Comparison of ENCODE assay signal across 8 cellular contexts in the genomic region with DNA sequence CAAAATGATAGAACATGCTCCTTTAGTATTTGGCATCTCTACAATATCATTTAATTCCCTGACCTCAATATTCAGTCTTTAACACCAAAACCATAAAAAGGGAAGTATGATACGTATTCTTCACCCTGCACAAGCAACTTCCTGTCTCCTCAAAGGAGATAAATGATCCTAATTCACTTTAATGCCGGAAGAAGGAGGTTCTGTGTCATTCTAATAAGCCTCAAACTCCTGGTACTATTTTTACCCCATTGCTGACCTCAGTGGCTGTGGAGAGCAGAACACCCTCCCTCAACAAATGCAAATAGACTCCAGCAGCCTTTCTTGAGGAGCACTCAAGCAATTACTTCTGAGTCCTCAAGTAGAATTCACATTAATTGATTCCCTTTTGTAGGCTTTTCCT.
DNase-seq lines count a peak whose midpoint lies in the region; ATAC-seq and TF ChIP-seq lines count a peak whose summit lies in the region.

No MANE protein-coding gene starts in this region.

- H3K9me3 ChIP-seq in colonic mucosa: no peaks in the 10 kb centered on the region

- peak; percentile 94 for ATAC-seq in GM18858 (IDR thresholded peaks at IDR 0.05; ENCODE audit: unreplicated experiment)
- ATAC-seq in HG02623 (IDR thresholded peaks at IDR 0.05; ENCODE audit: unreplicated experiment): peak; percentile 93

- intact Hi-C loops in colonic mucosa (cut with DNase I): no loop called here

- no peak for TF ChIP-seq CTCF in colonic mucosa (IDR thresholded peaks at IDR 0.05)

- H3K27ac ChIP-seq in colonic mucosa: no peak overlapping the region

- H3K4me1 ChIP-seq in colonic mucosa: no peaks in the 10 kb centered on the region

- H3K9ac ChIP-seq in colonic mucosa (ENCODE audit: low read depth in 2 of 2, low read length in 2 of 2): no peak overlapping the region

- no peak overlapping the region for H3K4me3 ChIP-seq in colonic mucosa

- H3K36me3 ChIP-seq in colonic mucosa: no peaks in the 10 kb centered on the region

- DNase-seq in MV-4-11 (lab: John Stamatoyannopoulos, UW): peak; percentile 97
- peak; percentile 28 for DNase-seq in iPS-NIHi11 (ENCODE audit: low spot score)
- no peak for DNase-seq in epidermal melanocyte (ENCODE audit: insufficient read length, low spot score)
- no peak for DNase-seq in T-helper 9 cell
- DNase-seq in colonic mucosa: no peak
- DNase-seq in stimulated activated CD4-positive, alpha-beta T cell treated with anti-CD3 and anti-CD28 coated beads, Interleukin-4, amount 100 ng/mL, for 4 hours: no peak

- no peaks in the 10 kb centered on the region for H3K27me3 ChIP-seq in colonic mucosa

Comparison
In these comparisons a context has a peak if more than half of its experiments do, and no peak if none do; other contexts are left out.
1. DNase-seq: peak in MV-4-11 (single experiment) and iPS-NIHi11 (single experiment); none in epidermal melanocyte (single experiment), T-helper 9 cell (single experiment), colonic mucosa (single experiment) and stimulated activated CD4-positive, alpha-beta T cell treated with anti-CD3 and anti-CD28 coated beads, Interleukin-4, amount 100 ng/mL, for 4 hours (0 of 2).